8 cellular contexts compared by ENCODE assay signal in the genomic region with DNA sequence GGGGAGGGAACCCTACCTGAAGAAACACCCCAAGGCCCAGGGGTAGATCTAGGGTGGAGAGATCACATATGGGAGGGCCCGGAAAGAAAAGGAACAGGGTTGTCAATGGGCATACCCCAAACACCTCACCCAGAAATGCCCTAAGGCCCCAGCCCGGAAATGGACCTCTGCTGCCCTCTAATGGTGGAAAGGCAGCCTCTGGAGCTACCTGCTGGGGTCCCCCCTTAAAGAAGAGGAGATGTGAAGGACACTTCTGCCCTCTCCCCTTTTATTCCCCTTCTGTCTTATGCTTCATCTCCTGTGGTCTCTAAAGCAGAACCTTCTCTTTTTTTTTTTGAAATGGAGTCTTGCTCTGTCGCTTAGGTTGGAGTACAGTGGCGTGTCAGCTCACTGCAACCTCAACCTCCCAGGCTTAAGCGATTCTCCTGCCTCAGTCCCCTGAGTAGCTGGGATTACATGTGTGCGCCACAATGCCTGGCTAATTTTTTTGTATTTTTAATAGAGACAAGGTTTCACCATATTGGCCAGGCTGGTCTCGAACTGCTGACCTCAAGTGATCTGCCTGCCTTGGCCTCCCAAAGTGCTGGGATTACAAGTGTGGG. TPM values are rescaled to one million over a fixed set of nuclear protein-coding genes. Genes with fewer than 3 reads are reported as not detected.
DNase-seq lines count a peak whose midpoint lies in the region; ATAC-seq and TF ChIP-seq lines count a peak whose summit lies in the region.

No MANE protein-coding gene starts in this region.

- H3K4me1 ChIP-seq in cardiac muscle cell (ENCODE audit: low read depth): peaks cover 13% of the 10 kb centered on the region

- no peaks in the 10 kb centered on the region for H3K9me3 ChIP-seq in cardiac muscle cell (ENCODE audit: low read depth)

- H3K4me3 Mint-ChIP-seq in activated naive CD8-positive, alpha-beta T cell: no peak overlapping the region

- H3K9me3 Mint-ChIP-seq in activated naive CD8-positive, alpha-beta T cell (ENCODE audit: low read depth): no peaks in the 10 kb centered on the region

- H3K4me3 ChIP-seq in cardiac muscle cell: no peak overlapping the region

- no peaks in the 10 kb centered on the region for H3K27me3 ChIP-seq in cardiac muscle cell

- DNase-seq in DMS114 treated with DMSO at 0.1 percent for 48 hours (lab: John Stamatoyannopoulos, UW; ENCODE audit: unreplicated experiment): peak; percentile 21
- peak; percentile 77 for DNase-seq in KBM-7
- peak; percentile 73 to 75 for DNase-seq in cardiac muscle cell (ENCODE audit: low read depth in 1 of 2, low spot score in 1 of 2)
- peak; percentile 33 for DNase-seq in renal cortical epithelial cell (ENCODE audit: low read depth)

- no peaks in the 10 kb centered on the region for H3K27me3 Mint-ChIP-seq in activated naive CD8-positive, alpha-beta T cell

- H3K27ac ChIP-seq in cardiac muscle cell: no peak overlapping the region

- H3K36me3 ChIP-seq in cardiac muscle cell: no peaks in the 10 kb centered on the region

- in situ Hi-C loops in KBM-7 (cut with MboI; ENCODE audit: low pct_unique_long_range_greater_than_20kb, low sequenced_read_pairs): loop anchor here (25.0 kb wide), 1 partner anchor 424 kb away; no protein-coding TSS in a partner anchor

- no peaks in the 10 kb centered on the region for H3K36me3 Mint-ChIP-seq in activated naive CD8-positive, alpha-beta T cell

- peak; percentile 94 for TF ChIP-seq CTCF in cardiac muscle cell (IDR thresholded peaks at IDR 0.05; ENCODE audit: low read depth, low read length)

- H3K27ac Mint-ChIP-seq in activated naive CD8-positive, alpha-beta T cell: peak overlapping the region; percentile 70

- H3K4me1 Mint-ChIP-seq in activated naive CD8-positive, alpha-beta T cell (ENCODE audit: low read depth): peaks cover 46% of the 10 kb centered on the region

- ATAC-seq in SK-N-SH treated with all-trans-retinoic acid at 6 μM for 48 hours (peak; percentile 65), HG02840 (IDR thresholded peaks at IDR 0.05; ENCODE audit: low FRiP score, unreplicated experiment) (no peak), HG03025 (IDR thresholded peaks at IDR 0.05; ENCODE audit: low FRiP score, unreplicated experiment) (no peak)

TF ChIP-seq in SK-N-SH treated with all-trans-retinoic acid at 6 μM for 48 hours, 23 proteins besides CTCF, POLR2A, EP300 and RAD21:
- TF ChIP-seq SNAI2 (CRISPR knock-in tag; IDR thresholded peaks at IDR 0.05) (no peak), ZNF565 (CRISPR knock-in tag; conservative IDR thresholded peaks at IDR 0.05; ENCODE audit: low read depth) (no peak), ISL1 (CRISPR knock-in tag; IDR thresholded peaks at IDR 0.05) (no peak), ESRRG (CRISPR knock-in tag; IDR thresholded peaks at IDR 0.05) (no peak), GLIS3 (CRISPR knock-in tag; IDR thresholded peaks at IDR 0.05) (no peak), ZNF70 (CRISPR knock-in tag; IDR thresholded peaks at IDR 0.05) (no peak), ARNTL (CRISPR knock-in tag; IDR thresholded peaks at IDR 0.05; ENCODE audit: borderline replicate concordance, low read depth) (no peak)
- TF ChIP-seq, protein P1, sequence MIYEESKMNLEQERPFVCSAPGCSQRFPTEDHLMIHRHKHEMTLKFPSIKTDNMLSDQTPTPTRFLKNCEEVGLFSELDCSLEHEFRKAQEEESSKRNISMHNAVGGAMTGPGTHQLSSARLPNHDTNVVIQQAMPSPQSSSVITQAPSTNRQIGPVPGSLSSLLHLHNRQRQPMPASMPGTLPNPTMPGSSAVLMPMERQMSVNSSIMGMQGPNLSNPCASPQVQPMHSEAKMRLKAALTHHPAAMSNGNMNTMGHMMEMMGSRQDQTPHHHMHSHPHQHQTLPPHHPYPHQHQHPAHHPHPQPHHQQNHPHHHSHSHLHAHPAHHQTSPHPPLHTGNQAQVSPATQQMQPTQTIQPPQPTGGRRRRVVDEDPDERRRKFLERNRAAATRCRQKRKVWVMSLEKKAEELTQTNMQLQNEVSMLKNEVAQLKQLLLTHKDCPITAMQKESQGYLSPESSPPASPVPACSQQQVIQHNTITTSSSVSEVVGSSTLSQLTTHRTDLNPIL (CRISPR knock-in tag; IDR thresholded peaks at IDR 0.05; ENCODE audit: low read depth): no peak

RNA-seq across cellular contexts. Expression of gene ARMC12, which starts 0.4 kb away (rescaled TPM):
- total RNA-seq in cardiac muscle cell (0.56 and 4.1 TPM in 2 replicates), renal cortical epithelial cell (0.35 and 0.87 TPM in 2 replicates)
- polyA plus RNA-seq in cardiac muscle cell: 2.3 and 4.9 TPM in 2 replicates

RNA-seq across cellular contexts. Expression of gene CLPSL2, which starts 40.0 kb away (rescaled TPM):
- total RNA-seq in cardiac muscle cell (not detected in 2 replicates), renal cortical epithelial cell (not detected in 2 replicates)
- polyA plus RNA-seq in cardiac muscle cell: 1.2 TPM in 1 of 2 replicates, not detected in the other

RNA-seq across cellular contexts. Expression of gene CLPSL1, which starts 44.4 kb away (rescaled TPM):
- not detected in 2 replicates for total RNA-seq in cardiac muscle cell
- polyA plus RNA-seq in cardiac muscle cell: not detected in 2 replicates
- total RNA-seq in renal cortical epithelial cell: not detected in 2 replicates

RNA-seq across cellular contexts. Expression of gene FKBP5, which starts 47.7 kb away (rescaled TPM):
- 20.5 and 32.4 TPM in 2 replicates for total RNA-seq in cardiac muscle cell
- 53.0 and 89.7 TPM in 2 replicates for polyA plus RNA-seq in cardiac muscle cell
- 20.0 and 146 TPM in 2 replicates for total RNA-seq in renal cortical epithelial cell

Comparison
In these comparisons a context has a peak if more than half of its experiments do, and no peak if none do; other contexts are left out.
1. DNase-seq: peak in every context shown above with its lines; median percentile 77 in KBM-7; 74 in cardiac muscle cell; 33 in renal cortical epithelial cell; 21 in DMS114 treated with DMSO at 0.1 percent for 48 hours.